ENCODE assay signal across 20 cellular contexts in the genomic region with DNA sequence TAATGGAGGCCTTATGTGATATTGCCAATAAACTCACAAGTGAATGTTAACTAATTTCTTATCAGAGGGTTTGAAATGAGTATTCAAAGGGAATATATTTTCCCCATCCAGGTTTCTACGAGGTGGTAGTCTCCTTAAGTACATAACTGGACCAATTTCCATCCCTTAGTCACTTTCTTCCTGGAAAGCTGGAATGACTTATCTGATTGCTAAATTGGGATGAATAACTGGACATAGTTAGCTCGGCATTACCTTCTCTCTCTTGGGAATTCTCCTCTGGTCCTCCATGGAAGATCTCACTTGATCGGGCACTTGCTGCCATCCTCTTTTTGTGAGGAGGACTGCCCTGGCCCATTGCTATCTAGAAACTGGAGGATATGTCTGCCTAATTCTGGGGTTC.
A peak's percentile ranks its signal among the peaks of the same experiment; 100 is the strongest.
DNase-seq lines count a peak whose midpoint lies in the region; ATAC-seq and TF ChIP-seq lines count a peak whose summit lies in the region.
"Had no signal": no experiment of that assay in that cellular context is flagged by ENCODE, and none has a peak within 500 bp of the region (broad histone marks: within the 10 kb centered on the region; RNA-seq: fewer than 3 reads in every experiment).

No MANE protein-coding gene starts in this region.

- H4K20me1 ChIP-seq in GM23248 (ENCODE audit: insufficient read depth), result no peaks in the 10 kb centered on the region

- no peaks in the 10 kb centered on the region for H3K9me3 Mint-ChIP-seq in activated CD4-positive, alpha-beta T cell treated with anti-CD3 and anti-CD28 coated beads for 36 hours (ENCODE audit: low read depth)
- H3K9me3 Mint-ChIP-seq in glutamatergic neuron (ENCODE audit: unreplicated experiment), result no peaks in the 10 kb centered on the region
- H3K9me3 Mint-ChIP-seq: GM23338, H9 had no signal

- intact Hi-C loops in activated CD4-positive, alpha-beta T cell treated with anti-CD3 and anti-CD28 coated beads for 36 hours (cut with DNase I, micrococcal nuclease), result no loop called here

- no peak overlapping the region for H3K4me2 ChIP-seq in GM23248 (ENCODE audit: unreplicated experiment)
- H3K4me2 ChIP-seq: A549, GM23338 had no signal

- H3K36me3 Mint-ChIP-seq in activated CD4-positive, alpha-beta T cell treated with anti-CD3 and anti-CD28 coated beads for 36 hours (ENCODE audit: low read depth), result no peaks in the 10 kb centered on the region
- H3K36me3 Mint-ChIP-seq in glutamatergic neuron (ENCODE audit: unreplicated experiment), result no peaks in the 10 kb centered on the region
- H3K36me3 Mint-ChIP-seq: CD4-positive, alpha-beta memory T cell had no signal

- no peaks in the 10 kb centered on the region for H3F3A ChIP-seq in GM23248 (ENCODE audit: insufficient read depth)

- WGBS in GM23248 (ENCODE audit: low coverage in 1 of 2, low lambda C conversion rate in 2 of 2, missing lambda C conversion rate in 2 of 2), 2 experiments, result 46 to 48% methylated on average over 3 of the region's 3 CpGs

- TF ChIP-seq CTCF in epithelial cell of esophagus (IDR thresholded peaks at IDR 0.05; ENCODE audit: insufficient read depth, low read depth, low read length, missing control alignments), result no peak
- TF ChIP-seq CTCF in GM10248 (IDR thresholded peaks at IDR 0.05; ENCODE audit: control extremely low read depth, extremely low read depth, low read depth, missing control alignments), result no peak
- no peak for TF ChIP-seq CTCF in glutamatergic neuron (IDR thresholded peaks at IDR 0.05; ENCODE audit: partially characterized antibody, unreplicated experiment)

- H3K4me3 Mint-ChIP-seq in activated CD4-positive, alpha-beta T cell treated with anti-CD3 and anti-CD28 coated beads for 36 hours, result no peak overlapping the region
- no peak overlapping the region for H3K4me3 Mint-ChIP-seq in glutamatergic neuron (ENCODE audit: unreplicated experiment)
- H3K4me3 Mint-ChIP-seq: CD4-positive, alpha-beta memory T cell; GM23338; H9 had no signal

- no peak overlapping the region for H3K27ac ChIP-seq in GM23248
- H3K27ac ChIP-seq: A549 had no signal

- POLR2A ChIA-PET in GM10248 (lab: Yijun Ruan, JAX), result no interaction called here
- POLR2A ChIA-PET in activated CD4-positive, alpha-beta T cell treated with anti-CD3 and anti-CD28 coated beads for 36 hours (lab: Charles Lee), result no interaction called here

- H3K9me3 ChIP-seq in GM23248 (ENCODE audit: low read depth), result no peaks in the 10 kb centered on the region
- H3K9me3 ChIP-seq: A549 had no signal

- H3K4me1 Mint-ChIP-seq in activated CD4-positive, alpha-beta T cell treated with anti-CD3 and anti-CD28 coated beads for 36 hours, result no peaks in the 10 kb centered on the region
- H3K4me1 Mint-ChIP-seq in glutamatergic neuron (ENCODE audit: low read depth, unreplicated experiment), result peaks cover 6% of the 10 kb centered on the region
- H3K4me1 Mint-ChIP-seq: CD4-positive, alpha-beta memory T cell had no signal

- H3K9me2 ChIP-seq in GM23248 (ENCODE audit: insufficient read depth), result no peaks in the 10 kb centered on the region

- H3K36me3 ChIP-seq in GM23248 (ENCODE audit: low read depth), result no peaks in the 10 kb centered on the region

- H3K27ac Mint-ChIP-seq in activated CD4-positive, alpha-beta T cell treated with anti-CD3 and anti-CD28 coated beads for 36 hours, result no peak overlapping the region
- no peak overlapping the region for H3K27ac Mint-ChIP-seq in glutamatergic neuron (ENCODE audit: unreplicated experiment)
- H3K27ac Mint-ChIP-seq: CD4-positive, alpha-beta memory T cell; GM23338; H9 had no signal

- H3K9ac ChIP-seq in GM23248, result no peak overlapping the region

- H3K4me3 ChIP-seq in GM23248, result no peak overlapping the region
- H3K4me3 ChIP-seq in epithelial cell of esophagus (ENCODE audit: low read length), result no peak overlapping the region
- H3K4me3 ChIP-seq: A549, GM23338 had no signal

- no peaks in the 10 kb centered on the region for H3K79me2 ChIP-seq in GM23248 (ENCODE audit: insufficient read depth)

- H2AFZ ChIP-seq in GM23248, result no peak overlapping the region
- H2AFZ ChIP-seq: GM23338 had no signal

- H3K4me1 ChIP-seq in GM23248 (ENCODE audit: insufficient read depth), result no peaks in the 10 kb centered on the region

- CTCF ChIA-PET in GM10248 (lab: Yijun Ruan, JAX), result interaction anchor here (0.8 to 1.0 kb wide), 2 partner anchors 17 to 34 kb away, joined by 3 read pairs; no protein-coding TSS in a partner anchor
- CTCF ChIA-PET in activated CD4-positive, alpha-beta T cell treated with anti-CD3 and anti-CD28 coated beads for 36 hours (lab: Charles Lee), result interaction anchor here (0.7 kb wide), 1 partner anchor 329 kb away, joined by 3 read pairs; no protein-coding TSS in a partner anchor

- in situ Hi-C loops in GM23248 (cut with MboI), result no loop called here

- no peaks in the 10 kb centered on the region for H3K27me3 Mint-ChIP-seq in activated CD4-positive, alpha-beta T cell treated with anti-CD3 and anti-CD28 coated beads for 36 hours
- H3K27me3 Mint-ChIP-seq in glutamatergic neuron (ENCODE audit: unreplicated experiment), result peaks cover 2% of the 10 kb centered on the region
- H3K27me3 Mint-ChIP-seq: CD4-positive, alpha-beta memory T cell had no signal

- peak; percentile 40 for DNase-seq in GM23248
- DNase-seq in LHCN-M2 (ENCODE audit: low read depth), result peak; percentile 11
- DNase-seq in epithelial cell of esophagus (ENCODE audit: low read depth), result peak; percentile 16
- DNase-seq in GM10248 (ENCODE audit: extremely low spot score), result no peak
- DNase-seq in activated CD4-positive, alpha-beta T cell treated with anti-CD3 and anti-CD28 coated beads for 36 hours, result no peak
- DNase-seq in HT-29 (ENCODE audit: low spot score), result no peak
- no peak for DNase-seq in glutamatergic neuron
- DNase-seq: 8988T; ACHN; C1 segment of cervical spinal cord; Calu3; CD4-positive, alpha-beta memory T cell; COR-L47; DMS53; DMS79 treated with DMSO at 0.1 percent for 48 hours; GF-D8; H9 had no signal

- no peak for ATAC-seq in activated CD4-positive, alpha-beta T cell treated with anti-CD3 and anti-CD28 coated beads for 36 hours
- ATAC-seq: A549, GM23338, HCT116 had no signal

- H3K27me3 ChIP-seq in GM23248 (replicated peaks; ENCODE audit: insufficient read depth), result no peaks in the 10 kb centered on the region

Comparison
In these comparisons a context has a peak if more than half of its experiments do, and no peak if none do; other contexts are left out.
1. DNase-seq: peak in GM23248 (single experiment), LHCN-M2 (single experiment) and epithelial cell of esophagus (single experiment); none in GM10248 (single experiment), activated CD4-positive, alpha-beta T cell treated with anti-CD3 and anti-CD28 coated beads for 36 hours (single experiment), HT-29 (single experiment) and glutamatergic neuron (single experiment).